Comparison of ENCODE assay signal across 31 cellular contexts in genomic region chr5:172708183-172708505, GRCh38.
"Had no signal": no experiment of that assay in that cellular context is flagged by ENCODE, and none has a peak within 500 bp of the region (broad histone marks: within the 10 kb centered on the region; RNA-seq: fewer than 3 reads in every experiment).

No MANE protein-coding gene starts in this region.

- H3K4me1 ChIP-seq: breast epithelium had no signal

- H3K27me3 ChIP-seq: adrenal gland, body of pancreas, brain microvascular endothelial cell, breast epithelium had no signal

- DNase-seq: activated B cell treated with CpG ODN at 0.5 μM for 24 hours; activated CD4-positive, alpha-beta memory T cell treated with anti-CD3 and anti-CD28 coated beads for 36 hours; activated CD4-positive, alpha-beta T cell treated with anti-CD3 and anti-CD28 coated beads for 4 hours; activated CD4-positive, alpha-beta T cell treated with anti-CD3 and anti-CD28 coated beads, Interleukin-2, amount 10 ng/mL, durations not matched to agents 24 days and 14 days; activated CD4-positive, alpha-beta T cell treated with anti-CD3 and anti-CD28 coated beads, Interleukin-2, amount 50 U/mL, for 1 hour; activated CD4-positive, alpha-beta T cell treated with anti-CD3 and anti-CD28 coated beads, Interleukin-2, amount 50 U/mL, for 4 hours; activated CD4-positive, CD25-positive, alpha-beta regulatory T cell treated with anti-CD3 and anti-CD28 coated beads, Interleukin-2, amount 50 U/mL, for 72 hours; activated CD8-positive, alpha-beta memory T cell treated with anti-CD3 and anti-CD28 coated beads, Interleukin-2, amount 50 U/mL, for 4 hours; activated CD8-positive, alpha-beta T cell treated with anti-CD3 and anti-CD28 coated beads for 36 hours; activated effector memory CD4-positive, alpha-beta T cell treated with anti-CD3 and anti-CD28 coated beads, Interleukin-2, amount 50 U/mL, for 16 hours; activated gamma-delta T cell treated with Interleukin-2 at 50 U/mL for 16 hours; activated naive CD4-positive, alpha-beta T cell; activated naive CD4-positive, alpha-beta T cell treated with anti-CD3 and anti-CD28 coated beads for 36 hours; activated naive CD4-positive, alpha-beta T cell treated with anti-CD3 and anti-CD28 coated beads, Interleukin-2, amount 50 U/mL, for 16 hours; activated naive CD8-positive, alpha-beta T cell treated with anti-CD3 and anti-CD28 coated beads for 36 hours; activated T-cell treated with anti-CD3 and anti-CD28 coated beads for 4 hours; activated T-cell treated with anti-CD3 and anti-CD28 coated beads, Interleukin-2, amount 50 U/mL, for 1 hour; activated T-cell treated with anti-CD3 and anti-CD28 coated beads, Interleukin-2, amount 50 U/mL, for 4 hours; activated T-cell treated with anti-CD3 and anti-CD28 coated beads, Interleukin-2, amount 50 U/mL, for 72 hours; adrenal gland; amniotic stem cell; body of pancreas; brain microvascular endothelial cell; central memory CD4-positive, alpha-beta T cell; T-helper 2 cell; T-helper 9 cell had no signal

- H3K36me3 ChIP-seq: adrenal gland, brain microvascular endothelial cell, breast epithelium had no signal

- H3K27ac ChIP-seq: adrenal gland, body of pancreas, brain microvascular endothelial cell, breast epithelium, VCaP had no signal

- H3K4me3 ChIP-seq: adrenal gland, body of pancreas, breast epithelium had no signal

- FAIRE-seq: astrocyte, TTC549 had no signal

- H3K9me3 ChIP-seq: adrenal gland, body of pancreas, breast epithelium had no signal

- ATAC-seq: activated naive CD4-positive, alpha-beta T cell treated with anti-CD3 and anti-CD28 coated beads, Interleukin-2, amount 50 U/mL, for 72 hours; activated T-cell treated with anti-CD3 and anti-CD28 coated beads, Interleukin-2, amount 50 U/mL, for 72 hours; body of pancreas had no signal
